ENCODE assay signal across 8 cellular contexts in genomic region chr2:233449071-233449901, GRCh38.
A peak's percentile ranks its signal among the peaks of the same experiment; 100 is the strongest.
DNase-seq lines count a peak whose midpoint lies in the region; TF ChIP-seq lines count a peak whose summit lies in the region.

No MANE protein-coding gene starts in this region.

- no peaks in the 10 kb centered on the region for H3K36me3 ChIP-seq in neural cell (ENCODE audit: insufficient read depth, low read length)

- TF ChIP-seq CTCF in fibroblast of mammary gland (conservative IDR thresholded peaks at IDR 0.05; ENCODE audit: control insufficient read depth, insufficient read depth, low read depth, low read length), result peak; percentile 51
- peak; percentile 70 for TF ChIP-seq CTCF in neural cell (IDR thresholded peaks at IDR 0.05; ENCODE audit: poor library complexity, severe bottlenecking)

- H2AFZ ChIP-seq in neural cell (ENCODE audit: low read depth, low read length), result no peak overlapping the region

- no peaks in the 10 kb centered on the region for H3F3A ChIP-seq in neural cell (ENCODE audit: insufficient read depth, low read length, poor library complexity, severe bottlenecking)

- H3K4me3 ChIP-seq in fibroblast of mammary gland (ENCODE audit: control insufficient read depth, low read depth, low read length) (no peak overlapping the region), neural cell (ENCODE audit: low read length) (no peak overlapping the region)

- peak; percentile 8 for DNase-seq in COR-L47 (lab: John Stamatoyannopoulos, UW)
- peak; percentile 22 for DNase-seq in NCI-H510A treated with DMSO at 0.1 percent for 48 hours (lab: John Stamatoyannopoulos, UW)
- peak; percentile 40 for DNase-seq in fibroblast of mammary gland (ENCODE audit: low read depth)
- DNase-seq in SKM-1 treated with dmso at 0.1 percent for 144 hours (lab: John Stamatoyannopoulos, UW; ENCODE audit: unreplicated experiment), result no peak
- no peak for DNase-seq in stimulated activated CD4-positive, alpha-beta T cell treated with anti-CD3 and anti-CD28 coated beads, Interleukin-1b, Interleukin-23, amount 100 ng/mL, for 48 hours
- DNase-seq in SK-N-DZ (ENCODE audit: low spot score), result no peak
- DNase-seq in Kasumi-1 (lab: John Stamatoyannopoulos, UW), result no peak

- H4K20me1 ChIP-seq in neural cell (ENCODE audit: insufficient read depth), result no peaks in the 10 kb centered on the region

- H3K79me2 ChIP-seq in neural cell (replicated peaks; ENCODE audit: insufficient read depth, low read length), result no peaks in the 10 kb centered on the region

- no peak overlapping the region for H3K27ac ChIP-seq in neural cell (ENCODE audit: low read length)

- no peak overlapping the region for H3K9ac ChIP-seq in neural cell (ENCODE audit: low read length)

- no peak overlapping the region for H3K4me2 ChIP-seq in neural cell (ENCODE audit: low read length)

- no peaks in the 10 kb centered on the region for H3K27me3 ChIP-seq in neural cell (ENCODE audit: insufficient read depth, low read depth, low read length)

- no peak for TF ChIP-seq EP300 in neural cell (conservative IDR thresholded peaks at IDR 0.05; ENCODE audit: poor library complexity, severe bottlenecking)

- no peaks in the 10 kb centered on the region for H3K9me3 ChIP-seq in neural cell (ENCODE audit: low read length)

- peak; percentile 60 for TF ChIP-seq RAD21 in neural cell (conservative IDR thresholded peaks at IDR 0.05)

- H3K9me2 ChIP-seq in neural cell (ENCODE audit: insufficient read depth, low read length), result no peaks in the 10 kb centered on the region

TF ChIP-seq in neural cell, 6 proteins besides CTCF, POLR2A, EP300 and RAD21:
- TF ChIP-seq TAF1 (IDR thresholded peaks at IDR 0.05; ENCODE audit: low read depth) (no peak), POLR2AphosphoS5 (IDR thresholded peaks at IDR 0.05) (no peak), SMC3 (conservative IDR thresholded peaks at IDR 0.05; ENCODE audit: poor library complexity) (peak; percentile 65), MXI1 (conservative IDR thresholded peaks at IDR 0.05; ENCODE audit: poor library complexity, severe bottlenecking) (no peak), EZH2 (IDR thresholded peaks at IDR 0.05; ENCODE audit: borderline replicate concordance, insufficient read depth, low read length, poor library complexity, severe bottlenecking) (no peak), REST (IDR thresholded peaks at IDR 0.05; ENCODE audit: borderline replicate concordance) (no peak)

Comparison
In these comparisons a context has a peak if more than half of its experiments do, and no peak if none do; other contexts are left out.
1. DNase-seq: peak in COR-L47 (single experiment), NCI-H510A treated with DMSO at 0.1 percent for 48 hours (single experiment) and fibroblast of mammary gland (single experiment); none in SKM-1 treated with dmso at 0.1 percent for 144 hours (single experiment), stimulated activated CD4-positive, alpha-beta T cell treated with anti-CD3 and anti-CD28 coated beads, Interleukin-1b, Interleukin-23, amount 100 ng/mL, for 48 hours (single experiment), SK-N-DZ (single experiment) and Kasumi-1 (0 of 2).